1 cellular context compared by ENCODE assay signal in genomic region chr5:161847896-161848510, GRCh38.
TF ChIP-seq lines count a peak whose summit lies in the region.

Gene GABRA1, plus strand, starts transcription at chr5:161848120. Its CDS starts 2,691 bp downstream, at chr5:161850811.

TF ChIP-seq in HepG2, 621 proteins besides CTCF, POLR2A, EP300 and RAD21 (continued from another document):
- TF ChIP-seq ZNF574 (CRISPR knock-in tag; IDR thresholded peaks at IDR 0.05), result no peak
- TF ChIP-seq ZFP41 (CRISPR knock-in tag; IDR thresholded peaks at IDR 0.05; ENCODE audit: borderline replicate concordance), result no peak
- TF ChIP-seq SNAPC2 (CRISPR knock-in tag; IDR thresholded peaks at IDR 0.05), result no peak
- no peak for TF ChIP-seq NONO (IDR thresholded peaks at IDR 0.05)
- TF ChIP-seq NONO (CRISPR knock-in tag; conservative IDR thresholded peaks at IDR 0.05), result no peak
TF ChIP-seq in HepG2: peak in this region for 0.
